In genomic region chr7:424961-425793, GRCh38 we compare ENCODE assay signal across 17 cellular contexts.
A peak's percentile ranks its signal among the peaks of the same experiment; 100 is the strongest.
DNase-seq lines count a peak whose midpoint lies in the region; ATAC-seq and TF ChIP-seq lines count a peak whose summit lies in the region.
"Had no signal": no experiment of that assay in that cellular context is flagged by ENCODE, and none has a peak within 500 bp of the region (broad histone marks: within the 10 kb centered on the region; RNA-seq: fewer than 3 reads in every experiment).

No MANE protein-coding gene starts in this region.

- H3K27me3 ChIP-seq in sigmoid colon: no peaks in the 10 kb centered on the region

- no peak for TF ChIP-seq CTCF in chondrocyte (IDR thresholded peaks at IDR 0.05)
- TF ChIP-seq CTCF in sigmoid colon (IDR thresholded peaks at IDR 0.05): no peak

- intact Hi-C loops in sigmoid colon (cut with DNase I): no loop called here
- intact Hi-C loops in activated T-helper 1 cell treated with anti-CD3 and anti-CD28 coated beads, Interleukin-12 subunit alpha, Interleukin-12 subunit beta, Interleukin-2, Interleukin-4 antibody, amounts not matched to agents 30 ng/mL and 10 ng/mL and 1 ng/mL, durations not matched to agents 14 hours and 24 hours and 36 hours (cut with micrococcal nuclease): no loop called here

- no peaks in the 10 kb centered on the region for H3K27me3 Mint-ChIP-seq in chondrocyte (ENCODE audit: low read depth)
- no peaks in the 10 kb centered on the region for H3K27me3 Mint-ChIP-seq in activated T-helper 1 cell treated with anti-CD3 and anti-CD28 coated beads, Interleukin-12 subunit alpha, Interleukin-12 subunit beta, Interleukin-2, Interleukin-4 antibody, amounts not matched to agents 30 ng/mL and 10 ng/mL and 1 ng/mL, durations not matched to agents 14 hours and 24 hours and 36 hours (ENCODE audit: insufficient read depth)
- H3K27me3 Mint-ChIP-seq: CD4-positive, CD25-positive, alpha-beta regulatory T cell had no signal

- no peaks in the 10 kb centered on the region for H3K9me3 Mint-ChIP-seq in chondrocyte (ENCODE audit: low read depth)
- H3K9me3 Mint-ChIP-seq in activated T-helper 1 cell treated with anti-CD3 and anti-CD28 coated beads, Interleukin-12 subunit alpha, Interleukin-12 subunit beta, Interleukin-2, Interleukin-4 antibody, amounts not matched to agents 30 ng/mL and 10 ng/mL and 1 ng/mL, durations not matched to agents 14 hours and 24 hours and 36 hours: no peaks in the 10 kb centered on the region
- H3K9me3 Mint-ChIP-seq: activated naive CD4-positive, alpha-beta T cell treated with anti-CD3 and anti-CD28 coated beads, Interleukin-2, amount 50 U/mL, for 72 hours; CD4-positive, CD25-positive, alpha-beta regulatory T cell had no signal

- TF ChIP-seq EP300 in sigmoid colon (IDR thresholded peaks at IDR 0.05): no peak

- H3K27ac ChIP-seq in sigmoid colon: peak overlapping the region; percentile 45 to 68 (median 54)
- H3K27ac ChIP-seq: epithelial cell of prostate had no signal

- H3K4me1 ChIP-seq in sigmoid colon: peaks cover 0 to 11% (median 0%) of the 10 kb centered on the region in 4 donors

- in situ Hi-C loops in G401 (cut with HindIII; ENCODE audit: low sequenced_read_pairs): no loop called here

- H3K4me3 ChIP-seq in sigmoid colon: no peak overlapping the region
- H3K4me3 ChIP-seq: GM12878, lung had no signal

- TF ChIP-seq POLR2A in sigmoid colon (IDR thresholded peaks at IDR 0.05): no peak

- ATAC-seq in GM21825 (IDR thresholded peaks at IDR 0.05; ENCODE audit: unreplicated experiment) (no peak), HG02884 (IDR thresholded peaks at IDR 0.05; ENCODE audit: unreplicated experiment) (no peak)
- ATAC-seq: activated naive CD4-positive, alpha-beta T cell treated with anti-CD3 and anti-CD28 coated beads, Interleukin-2, amount 50 U/mL, for 72 hours; GM12878 had no signal

- no peak overlapping the region for H3K27ac Mint-ChIP-seq in chondrocyte (ENCODE audit: unreplicated experiment)
- no peak overlapping the region for H3K27ac Mint-ChIP-seq in activated T-helper 1 cell treated with anti-CD3 and anti-CD28 coated beads, Interleukin-12 subunit alpha, Interleukin-12 subunit beta, Interleukin-2, Interleukin-4 antibody, amounts not matched to agents 30 ng/mL and 10 ng/mL and 1 ng/mL, durations not matched to agents 14 hours and 24 hours and 36 hours
- H3K27ac Mint-ChIP-seq: activated naive CD4-positive, alpha-beta T cell treated with anti-CD3 and anti-CD28 coated beads, Interleukin-2, amount 50 U/mL, for 72 hours; CD4-positive, CD25-positive, alpha-beta regulatory T cell had no signal

- H3K4me1 Mint-ChIP-seq in chondrocyte (ENCODE audit: low read depth): peaks cover 11% of the 10 kb centered on the region
- no peaks in the 10 kb centered on the region for H3K4me1 Mint-ChIP-seq in activated T-helper 1 cell treated with anti-CD3 and anti-CD28 coated beads, Interleukin-12 subunit alpha, Interleukin-12 subunit beta, Interleukin-2, Interleukin-4 antibody, amounts not matched to agents 30 ng/mL and 10 ng/mL and 1 ng/mL, durations not matched to agents 14 hours and 24 hours and 36 hours (ENCODE audit: low read depth)
- H3K4me1 Mint-ChIP-seq: CD4-positive, CD25-positive, alpha-beta regulatory T cell had no signal

- no peaks in the 10 kb centered on the region for H3K9me3 ChIP-seq in sigmoid colon

- H3K36me3 Mint-ChIP-seq in chondrocyte (ENCODE audit: low read depth): peaks cover 2% of the 10 kb centered on the region
- H3K36me3 Mint-ChIP-seq in activated T-helper 1 cell treated with anti-CD3 and anti-CD28 coated beads, Interleukin-12 subunit alpha, Interleukin-12 subunit beta, Interleukin-2, Interleukin-4 antibody, amounts not matched to agents 30 ng/mL and 10 ng/mL and 1 ng/mL, durations not matched to agents 14 hours and 24 hours and 36 hours (ENCODE audit: low read depth): no peaks in the 10 kb centered on the region
- H3K36me3 Mint-ChIP-seq: activated naive CD4-positive, alpha-beta T cell treated with anti-CD3 and anti-CD28 coated beads, Interleukin-2, amount 50 U/mL, for 72 hours; CD4-positive, CD25-positive, alpha-beta regulatory T cell had no signal

- H3K36me3 ChIP-seq in sigmoid colon: no peaks in the 10 kb centered on the region

- WGBS in sigmoid colon, 2 donors: 81 to 86% methylated on average over 46 of the region's 46 CpGs

- H3K4me3 Mint-ChIP-seq in chondrocyte (ENCODE audit: unreplicated experiment): no peak overlapping the region
- H3K4me3 Mint-ChIP-seq in activated T-helper 1 cell treated with anti-CD3 and anti-CD28 coated beads, Interleukin-12 subunit alpha, Interleukin-12 subunit beta, Interleukin-2, Interleukin-4 antibody, amounts not matched to agents 30 ng/mL and 10 ng/mL and 1 ng/mL, durations not matched to agents 14 hours and 24 hours and 36 hours: no peak overlapping the region
- H3K4me3 Mint-ChIP-seq: CD4-positive, CD25-positive, alpha-beta regulatory T cell had no signal

- DNase-seq in G401 (ENCODE audit: low spot score) (peak; percentile 25), chondrocyte (ENCODE audit: low spot score) (peak; percentile 88), hippocampal formation (lab: John Stamatoyannopoulos, UW) (peak; percentile 51 to 71), sigmoid colon (peak; percentile 80), NCI-H526 treated with DMSO at 0.1 percent for 48 hours (lab: John Stamatoyannopoulos, UW) (no peak)
- DNase-seq in activated T-helper 1 cell treated with anti-CD3 and anti-CD28 coated beads, Interleukin-12 subunit alpha, Interleukin-12 subunit beta, Interleukin-2, Interleukin-4 antibody, amounts not matched to agents 30 ng/mL and 10 ng/mL and 1 ng/mL, durations not matched to agents 14 hours and 24 hours and 36 hours (ENCODE audit: low spot score): no peak
- DNase-seq: CD4-positive, CD25-positive, alpha-beta regulatory T cell; cerebellar nuclear complex; EL; NCI-H187; T-helper 2 cell had no signal

Comparison
In these comparisons a context has a peak if more than half of its experiments do, and no peak if none do; other contexts are left out.
1. DNase-seq: peak in G401 (single experiment), chondrocyte (single experiment), hippocampal formation (2 of 2) and sigmoid colon (single experiment); none in activated T-helper 1 cell treated with anti-CD3 and anti-CD28 coated beads, Interleukin-12 subunit alpha, Interleukin-12 subunit beta, Interleukin-2, Interleukin-4 antibody, amounts not matched to agents 30 ng/mL and 10 ng/mL and 1 ng/mL, durations not matched to agents 14 hours and 24 hours and 36 hours (single experiment) and NCI-H526 treated with DMSO at 0.1 percent for 48 hours (single experiment).